Comparison of ENCODE assay signal across 1 cellular context in the genomic region with DNA sequence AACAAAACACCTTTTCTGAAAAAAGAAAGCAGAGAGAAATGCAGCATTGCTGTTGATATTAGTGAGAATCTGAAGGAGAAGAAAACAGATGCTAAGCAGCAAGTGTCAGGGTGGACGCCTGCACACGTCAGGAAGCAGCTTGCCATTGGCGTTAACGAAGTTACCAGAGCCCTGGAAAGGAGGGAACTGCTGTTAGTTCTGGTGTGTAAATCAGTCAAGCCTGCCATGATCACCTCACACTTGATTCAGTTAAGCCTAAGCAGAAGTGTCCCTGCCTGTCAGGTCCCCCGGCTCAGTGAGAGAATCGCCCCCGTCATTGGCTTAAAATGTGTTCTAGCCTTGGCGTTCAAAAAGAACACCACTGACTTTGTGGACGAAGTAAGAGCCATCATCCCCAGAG.
TF ChIP-seq lines count a peak whose summit lies in the region.

No MANE protein-coding gene starts in this region.

TF ChIP-seq in HepG2, 621 proteins besides CTCF, POLR2A, EP300 and RAD21:
- TF ChIP-seq SIX1 (CRISPR knock-in tag; IDR thresholded peaks at IDR 0.05; ENCODE audit: borderline replicate concordance) (no peak), AGO2 (optimal IDR thresholded peaks at IDR 0.05; ENCODE audit: low read depth, low read length) (peak; percentile 14)
